30 cellular contexts compared by ENCODE assay signal in the genomic region with DNA sequence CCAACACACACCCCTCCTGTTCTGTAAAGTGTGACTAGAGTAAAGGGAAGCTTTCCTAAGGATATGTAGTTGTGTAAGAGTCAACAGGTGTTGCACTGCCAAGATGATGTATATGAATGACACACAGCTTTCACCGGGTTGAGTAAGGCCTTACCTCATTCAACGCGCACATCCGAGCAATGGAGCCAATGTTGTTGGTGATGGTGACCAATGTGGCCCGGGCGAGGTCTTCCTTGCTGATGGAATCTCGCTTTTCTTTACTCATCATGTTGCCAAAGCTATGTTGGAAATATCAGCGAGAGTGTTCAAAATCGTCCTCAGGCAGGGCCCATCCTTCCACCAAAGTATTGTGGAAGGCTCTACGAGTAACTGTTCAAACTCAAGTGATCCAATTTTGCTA. TPM values are rescaled to one million over a fixed set of nuclear protein-coding genes. Genes with fewer than 3 reads are reported as not detected.
"Had no signal": no experiment of that assay in that cellular context is flagged by ENCODE, and none has a peak within 500 bp of the region (broad histone marks: within the 10 kb centered on the region; RNA-seq: fewer than 3 reads in every experiment).

No MANE protein-coding gene starts in this region.

- H3K4me3 Mint-ChIP-seq: effector memory CD8-positive, alpha-beta T cell; immature natural killer cell; mesothelial cell of epicardium; naive B cell; natural killer cell treated with Interleukin-12 subunit alpha and Interleukin-12 subunit beta and Interleukin-15 and Interleukin-18, amount 100 ng/mL, for 72 hours; neural crest cell; stimulated activated naive CD8-positive, alpha-beta T cell treated with anti-CD3 and anti-CD28 coated beads, Interleukin-15, amount 100 ng/mL, for 72 hours had no signal

- DNase-seq: cortex of kidney; effector memory CD8-positive, alpha-beta T cell; foreskin keratinocyte; glutamatergic neuron; heart right ventricle; hippocampal formation; immature natural killer cell; islet precursor cell; mesenchymal stem cell; mucosa of descending colon; naive B cell; pancreas; stimulated activated CD4-positive, alpha-beta T cell treated with anti-CD3 and anti-CD28 coated beads, Interleukin-12 subunit alpha, Interleukin-12 subunit beta, amount 100 ng/mL, for 4 hours; stimulated activated CD4-positive, alpha-beta T cell treated with anti-CD3 and anti-CD28 coated beads, Interleukin-1b, Interleukin-23, amount 100 ng/mL, for 48 hours; stimulated activated CD4-positive, alpha-beta T cell treated with anti-CD3 and anti-CD28 coated beads, Interleukin-4, amount 100 ng/mL, for 1 hour; stimulated activated CD8-positive, alpha-beta memory T cell treated with anti-CD3 and anti-CD28 coated beads, Interleukin-4, amount 100 ng/mL, for 48 hours; stimulated activated naive CD4-positive, alpha-beta T cell; stimulated activated naive CD8-positive, alpha-beta T cell treated with anti-CD3 and anti-CD28 coated beads, Interleukin-15, amount 100 ng/mL, for 72 hours; tibial artery; upper lobe of left lung had no signal

- H3K27ac ChIP-seq: foreskin keratinocyte, neutrophil, pancreas, suprapubic skin had no signal

- H3K36me3 Mint-ChIP-seq: naive B cell; natural killer cell treated with Interleukin-12 subunit alpha and Interleukin-12 subunit beta and Interleukin-15 and Interleukin-18, amount 100 ng/mL, for 72 hours had no signal

- H3K4me1 Mint-ChIP-seq: immature natural killer cell, naive B cell had no signal

- H3K36me3 ChIP-seq: esophagus muscularis mucosa, neutrophil, pancreas, tibial artery, upper lobe of left lung had no signal

- H3K27me3 ChIP-seq: esophagus muscularis mucosa, foreskin keratinocyte, heart right ventricle, neutrophil, pancreas, suprapubic skin, tibial artery, upper lobe of left lung had no signal

- ATAC-seq: effector memory CD8-positive, alpha-beta T cell; foreskin keratinocyte; mucosa of descending colon; natural killer cell treated with Interleukin-12 subunit alpha and Interleukin-12 subunit beta and Interleukin-15 and Interleukin-18, amount 100 ng/mL, for 72 hours; sciatic nerve; stimulated activated naive CD8-positive, alpha-beta T cell treated with anti-CD3 and anti-CD28 coated beads, Interleukin-15, amount 100 ng/mL, for 72 hours had no signal

- H3K4me1 ChIP-seq: foreskin keratinocyte, pancreas, suprapubic skin had no signal

- H3K27me3 Mint-ChIP-seq: effector memory CD8-positive, alpha-beta T cell; naive B cell; natural killer cell treated with Interleukin-12 subunit alpha and Interleukin-12 subunit beta and Interleukin-15 and Interleukin-18, amount 100 ng/mL, for 72 hours had no signal

- H3K4me3 ChIP-seq: esophagus muscularis mucosa, heart right ventricle, mucosa of descending colon, pancreas, smooth muscle cell, suprapubic skin, tibial artery, upper lobe of left lung had no signal

- H3K9me3 Mint-ChIP-seq: effector memory CD8-positive, alpha-beta T cell; immature natural killer cell; mesothelial cell of epicardium; naive B cell; natural killer cell treated with Interleukin-12 subunit alpha and Interleukin-12 subunit beta and Interleukin-15 and Interleukin-18, amount 100 ng/mL, for 72 hours; neural crest cell; stimulated activated naive CD8-positive, alpha-beta T cell treated with anti-CD3 and anti-CD28 coated beads, Interleukin-15, amount 100 ng/mL, for 72 hours had no signal

- H3K27ac Mint-ChIP-seq: effector memory CD8-positive, alpha-beta T cell; immature natural killer cell; naive B cell; natural killer cell treated with Interleukin-12 subunit alpha and Interleukin-12 subunit beta and Interleukin-15 and Interleukin-18, amount 100 ng/mL, for 72 hours; stimulated activated naive CD8-positive, alpha-beta T cell treated with anti-CD3 and anti-CD28 coated beads, Interleukin-15, amount 100 ng/mL, for 72 hours had no signal

- H3K9me3 ChIP-seq: esophagus muscularis mucosa, heart right ventricle, mucosa of descending colon, neutrophil, pancreas, suprapubic skin, tibial artery, upper lobe of left lung had no signal

RNA-seq across cellular contexts. Expression of a gene that starts 57.6 kb away (rescaled TPM):
- total RNA-seq: dermis microvascular lymphatic vessel endothelial cell; lung microvascular endothelial cell; natural killer cell treated with Interleukin-12 subunit alpha and Interleukin-12 subunit beta and Interleukin-15 and Interleukin-18, amount 100 ng/mL, for 72 hours; neural crest cell; smooth muscle cell had no signal
- polyA plus RNA-seq: immature natural killer cell, smooth muscle cell had no signal
